ENCODE assay signal across 8 cellular contexts in genomic region chr2:27771548-27772335, GRCh38. TPM values are rescaled to one million over a fixed set of nuclear protein-coding genes. Genes with fewer than 3 reads are reported as not detected.
DNase-seq lines count a peak whose midpoint lies in the region; ATAC-seq and TF ChIP-seq lines count a peak whose summit lies in the region.

TSS of gene MRPL33 (plus strand) at chr2:27771719. CDS start at chr2:27771778, 59 bp downstream.

- ATAC-seq in GM18909 (IDR thresholded peaks at IDR 0.05; ENCODE audit: poor library complexity, unreplicated experiment): peak; percentile 95
- ATAC-seq in HG03175 (IDR thresholded peaks at IDR 0.05; ENCODE audit: unreplicated experiment): peak; percentile 95
- peak; percentile 92 for ATAC-seq in activated B cell treated with CpG ODN at 0.5 μM for 24 hours (ENCODE audit: low read depth)

- no peaks in the 10 kb centered on the region for H3K9me3 ChIP-seq in AG04450 (ENCODE audit: control insufficient read depth, insufficient read depth, low read length)

- H3K27ac ChIP-seq in AG04450 (ENCODE audit: low read depth, low read length) (peak within 1 kb of the TSS; percentile 86), caudate nucleus (ENCODE audit: low read depth, low read length) (peak within 1 kb of the TSS; percentile 89)

- peak within 1 kb of the TSS; percentile 100 for H3K4me3 Mint-ChIP-seq in activated B cell treated with CpG ODN at 0.5 μM for 24 hours

- H3K36me3 Mint-ChIP-seq in activated B cell treated with CpG ODN at 0.5 μM for 24 hours (ENCODE audit: low read depth): peaks cover 39% of the 10 kb centered on the region

- H3K27me3 ChIP-seq in AG04450 (ENCODE audit: control insufficient read depth, insufficient read depth, low read length): no peaks in the 10 kb centered on the region

- peaks cover 13% of the 10 kb centered on the region for H3K27me3 Mint-ChIP-seq in activated B cell treated with CpG ODN at 0.5 μM for 24 hours

- CTCF ChIA-PET in AG04450 (lab: Charles Lee): no interaction called here
- CTCF ChIA-PET in activated B cell treated with CpG ODN at 0.5 μM for 24 hours (lab: Charles Lee): interaction anchor here (1.4 kb wide), 1 partner anchor 17 kb away, joined by 4 read pairs; no protein-coding TSS in a partner anchor

- POLR2A ChIA-PET in AG04450 (lab: Yijun Ruan, JAX) (interaction anchor here (1.4 kb wide), 1 partner anchor 27 kb away, joined by 4 read pairs; no protein-coding TSS in a partner anchor), activated B cell treated with CpG ODN at 0.5 μM for 24 hours (lab: Charles Lee) (interaction anchor here (0.6 to 2.3 kb wide), 3 partner anchors 53 to 119 kb away, joined by 3 to 15 read pairs (median 4); partner anchors contain the start of genes BABAM2 and RBKS)

- peaks cover 30% of the 10 kb centered on the region for H3K4me1 Mint-ChIP-seq in activated B cell treated with CpG ODN at 0.5 μM for 24 hours

- no peak for TF ChIP-seq CTCF in AG04450 (IDR thresholded peaks at IDR 0.05; ENCODE audit: low read depth, low read length)
- no peak for TF ChIP-seq CTCF in activated B cell treated with CpG ODN at 0.5 μM for 24 hours (IDR thresholded peaks at IDR 0.05)

- peak; percentile 57 for DNase-seq in AG04450 (ENCODE audit: low read depth, low spot score)
- DNase-seq in NCI-H345 (lab: John Stamatoyannopoulos, UW): peak; percentile 97
- peak; percentile 85 for DNase-seq in activated B cell treated with CpG ODN at 0.5 μM for 24 hours
- peak in 60 of 61 donors; percentile 42 to 95 (median 88) for DNase-seq in caudate nucleus (lab: John Stamatoyannopoulos, UW)
- DNase-seq in inferior parietal cortex (ENCODE audit: extremely low spot score): peak; percentile 95
- peak; percentile 85 to 93 for DNase-seq in stimulated activated CD4-positive, alpha-beta T cell treated with anti-CD3 and anti-CD28 coated beads, Interleukin-12 subunit alpha, Interleukin-12 subunit beta, amount 100 ng/mL, for 24 hours (ENCODE audit: low read depth in 2 of 2)

- H3K4me3 ChIP-seq in AG04450 (ENCODE audit: low read depth, low read length): peak within 1 kb of the TSS; percentile 89

- H3K27ac Mint-ChIP-seq in activated B cell treated with CpG ODN at 0.5 μM for 24 hours: peak within 1 kb of the TSS; percentile 98

- intact Hi-C loops in activated B cell treated with CpG ODN at 0.5 μM for 24 hours (cut with micrococcal nuclease): loop anchor here (1.0 to 10.0 kb wide), 3 partner anchors 119 to 1123 kb away; partner anchors contain the start of genes BABAM2, FOSL2, RBKS and WDR43

- H3K9me3 Mint-ChIP-seq in activated B cell treated with CpG ODN at 0.5 μM for 24 hours: no peaks in the 10 kb centered on the region

RNA-seq across cellular contexts. Expression of gene MRPL33, which starts in this region (rescaled TPM):
- 97.7 and 137 TPM in 2 replicates for polyA plus RNA-seq in AG04450 (2011; rRNA removed)
- 13.0 and 20.2 TPM in 2 replicates for polyA minus RNA-seq in AG04450 (2011; rRNA and poly(A)+ RNA removed)
- total RNA-seq in activated B cell treated with CpG ODN at 0.5 μM for 24 hours: 24.6 and 27.4 TPM in 2 replicates

Comparison
In these comparisons a context has a peak if more than half of its experiments do, and no peak if none do; other contexts are left out.
1. Peak in every context shown above with its lines: DNase-seq, ATAC-seq, H3K4me3 ChIP-seq and H3K27ac ChIP-seq.